1 cellular context compared by ENCODE assay signal in genomic region chr2:68365087-68365486, GRCh38.
TF ChIP-seq lines count a peak whose summit lies in the region.

Gene PLEK, plus strand, starts transcription at chr2:68365282. Its CDS starts 70 bp downstream, at chr2:68365352.

TF ChIP-seq in GM12878, 131 proteins besides CTCF, POLR2A, EP300 and RAD21 (continued from another document):
- peak; percentile 15; the same call in 1 of the 2 replicates for TF ChIP-seq REST (IDR thresholded peaks at IDR 0.05; ENCODE audit: low read depth, low read length)
- TF ChIP-seq RCOR1 (conservative IDR thresholded peaks at IDR 0.05; ENCODE audit: low read depth, low read length), result 0 out of 2 replicates have a peak, but pooled peaks have one; percentile 62
- no peak for TF ChIP-seq MYB (IDR thresholded peaks at IDR 0.05; ENCODE audit: borderline replicate concordance, low read depth, low read length)
- TF ChIP-seq CEBPB (IDR thresholded peaks at IDR 0.05; ENCODE audit: borderline replicate concordance in 1 of 2, low read depth in 2 of 2, low read length in 2 of 2), result 0 out of 4 replicates have a peak, but pooled peaks of 1 of the 2 experiments have one; percentile 5
- TF ChIP-seq TCF12 (IDR thresholded peaks at IDR 0.05; ENCODE audit: low read depth, low read length), result peak; percentile 88
- peak; percentile 71 for TF ChIP-seq ATF7 (IDR thresholded peaks at IDR 0.05; ENCODE audit: low read depth)
- TF ChIP-seq NBN (IDR thresholded peaks at IDR 0.05), result peak; percentile 53
- TF ChIP-seq ATF2 (IDR thresholded peaks at IDR 0.05; ENCODE audit: low read length), result peak; percentile 39; the same call in 1 of the 2 replicates
- no peak for TF ChIP-seq RFX5 (IDR thresholded peaks at IDR 0.05; ENCODE audit: low read depth, low read length)
- TF ChIP-seq HDGF (IDR thresholded peaks at IDR 0.05), result peak; percentile 54
